Comparison of ENCODE assay signal across 17 cellular contexts in genomic region chr18:23354625-23355024, GRCh38.
DNase-seq lines count a peak whose midpoint lies in the region; ATAC-seq and TF ChIP-seq lines count a peak whose summit lies in the region.
"Had no signal": no experiment of that assay in that cellular context is flagged by ENCODE, and none has a peak within 500 bp of the region (broad histone marks: within the 10 kb centered on the region; RNA-seq: fewer than 3 reads in every experiment).

No MANE protein-coding gene starts in this region.

- H3K4me1 Mint-ChIP-seq in activated T-cell treated with anti-CD3 and anti-CD28 coated beads, Interleukin-2, amount 50 U/mL, for 72 hours (ENCODE audit: low read depth), result peaks cover 27% of the 10 kb centered on the region
- peaks cover 21 to 43% of the 10 kb centered on the region in 2 donors for H3K4me1 Mint-ChIP-seq in stimulated activated naive B cell treated with anti-CD40 and anti-IgM and Interleukin-4, amounts not matched to agents 10 μg/mL and 1 μg/mL and 100 μg/mL, for 72 hours

- POLR2A ChIA-PET in SK-N-SH (lab: Yijun Ruan, JAX), result no interaction called here

- H3K4me1 ChIP-seq in SK-N-SH (ENCODE audit: control insufficient read depth in 1 of 2, insufficient read depth in 2 of 2, low read depth in 1 of 2, low read length in 1 of 2) (peaks cover 0 to 10% of the 10 kb centered on the region in 2 experiments; a peak in 2 of 4 replicates), fibroblast of lung (ENCODE audit: control insufficient read depth, extremely low read depth, insufficient read depth, low read length) (peaks cover 6% of the 10 kb centered on the region), aorta (ENCODE audit: control insufficient read depth in 1 of 2, insufficient read depth in 2 of 2, low read length in 2 of 2) (peaks cover 10 to 11% of the 10 kb centered on the region in 2 donors)
- H3K4me1 ChIP-seq in effector memory CD4-positive, alpha-beta T cell (ENCODE audit: control insufficient read depth, insufficient read depth, low read length, poor library complexity, severe bottlenecking), result no peaks in the 10 kb centered on the region

- H3K27me3 ChIP-seq in SK-N-SH (ENCODE audit: insufficient read depth), result no peaks in the 10 kb centered on the region
- no peaks in the 10 kb centered on the region for H3K27me3 ChIP-seq in fibroblast of lung (ENCODE audit: control insufficient read depth, insufficient read depth, low read length)
- no peaks in the 10 kb centered on the region for H3K27me3 ChIP-seq in aorta (ENCODE audit: control insufficient read depth in 1 of 2, insufficient read depth in 2 of 2, low read length in 1 of 2)
- H3K27me3 ChIP-seq in effector memory CD4-positive, alpha-beta T cell (replicated peaks; ENCODE audit: control insufficient read depth, insufficient read depth, low read length, poor library complexity, severe bottlenecking), result no peaks in the 10 kb centered on the region

- H3K27me3 Mint-ChIP-seq in activated T-cell treated with anti-CD3 and anti-CD28 coated beads, Interleukin-2, amount 50 U/mL, for 72 hours (ENCODE audit: low read depth), result no peaks in the 10 kb centered on the region
- no peaks in the 10 kb centered on the region for H3K27me3 Mint-ChIP-seq in stimulated activated naive B cell treated with anti-CD40 and anti-IgM and Interleukin-4, amounts not matched to agents 10 μg/mL and 1 μg/mL and 100 μg/mL, for 72 hours

- H3K4me2 ChIP-seq in SK-N-SH (no peak overlapping the region), fibroblast of lung (ENCODE audit: extremely low read depth, insufficient read depth, low read length) (no peak overlapping the region)
- H3K4me2 ChIP-seq: smooth muscle cell had no signal

- peaks cover 2% of the 10 kb centered on the region in 2 donors for H3K9me3 Mint-ChIP-seq in activated T-cell treated with anti-CD3 and anti-CD28 coated beads, Interleukin-2, amount 50 U/mL, for 72 hours
- H3K9me3 Mint-ChIP-seq in stimulated activated naive B cell treated with anti-CD40 and anti-IgM and Interleukin-4, amounts not matched to agents 10 μg/mL and 1 μg/mL and 100 μg/mL, for 72 hours, result peaks cover 1 to 4% of the 10 kb centered on the region in 2 donors
- H3K9me3 Mint-ChIP-seq: activated naive CD4-positive, alpha-beta T cell treated with anti-CD3 and anti-CD28 coated beads, Interleukin-2, amount 50 U/mL, for 72 hours had no signal

- H2AFZ ChIP-seq in SK-N-SH (ENCODE audit: low read depth) (no peak overlapping the region), fibroblast of lung (ENCODE audit: low read length) (no peak overlapping the region)

- no peak overlapping the region for H3K4me3 Mint-ChIP-seq in activated T-cell treated with anti-CD3 and anti-CD28 coated beads, Interleukin-2, amount 50 U/mL, for 72 hours
- peak overlapping the region in 1 of 2 donors; percentile 36 for H3K4me3 Mint-ChIP-seq in stimulated activated naive B cell treated with anti-CD40 and anti-IgM and Interleukin-4, amounts not matched to agents 10 μg/mL and 1 μg/mL and 100 μg/mL, for 72 hours
- H3K4me3 Mint-ChIP-seq: mesothelial cell of epicardium had no signal

- peak; percentile 25 to 58 for ATAC-seq in activated T-cell treated with anti-CD3 and anti-CD28 coated beads, Interleukin-2, amount 50 U/mL, for 72 hours (replicated peaks in 1 of 2)
- ATAC-seq in stimulated activated naive B cell treated with anti-CD40 and anti-IgM and Interleukin-4, amounts not matched to agents 10 μg/mL and 1 μg/mL and 100 μg/mL, for 72 hours (replicated peaks), result no peak
- ATAC-seq in aorta (ENCODE audit: low FRiP score) (no peak), GM21381 (IDR thresholded peaks at IDR 0.05; ENCODE audit: unreplicated experiment) (no peak)

- intact Hi-C loops in aorta (cut with DNase I), result loop anchor here (5.0 kb wide), 3 partner anchors 122 to 217 kb away; partner anchors contain the start of gene CABLES1 (in 1 of the 2)

- H3K36me3 Mint-ChIP-seq in activated T-cell treated with anti-CD3 and anti-CD28 coated beads, Interleukin-2, amount 50 U/mL, for 72 hours (ENCODE audit: insufficient read depth in 2 of 2), result peaks cover 6 to 21% of the 10 kb centered on the region in 2 donors
- peaks cover 64 to 83% of the 10 kb centered on the region in 2 donors for H3K36me3 Mint-ChIP-seq in stimulated activated naive B cell treated with anti-CD40 and anti-IgM and Interleukin-4, amounts not matched to agents 10 μg/mL and 1 μg/mL and 100 μg/mL, for 72 hours

- H3K27ac Mint-ChIP-seq in activated T-cell treated with anti-CD3 and anti-CD28 coated beads, Interleukin-2, amount 50 U/mL, for 72 hours, result no peak overlapping the region
- peak overlapping the region; percentile 59 for H3K27ac Mint-ChIP-seq in stimulated activated naive B cell treated with anti-CD40 and anti-IgM and Interleukin-4, amounts not matched to agents 10 μg/mL and 1 μg/mL and 100 μg/mL, for 72 hours
- H3K27ac Mint-ChIP-seq: mesothelial cell of epicardium had no signal

- H3K4me3 ChIP-seq in SK-N-SH (ENCODE audit: low read depth in 2 of 2, low read length in 1 of 2), result no peak overlapping the region
- H3K4me3 ChIP-seq in fibroblast of lung (replicated peaks in 1 of 4; ENCODE audit: control extremely low read depth in 1 of 4, insufficient read depth in 1 of 4, low read depth in 3 of 4, low read length in 4 of 4), result no peak overlapping the region
- H3K4me3 ChIP-seq in aorta (ENCODE audit: low read length in 2 of 2), result no peak overlapping the region
- H3K4me3 ChIP-seq in effector memory CD4-positive, alpha-beta T cell (ENCODE audit: insufficient read depth, low read depth, low read length, poor library complexity, severe bottlenecking), result no peak overlapping the region
- H3K4me3 ChIP-seq: smooth muscle cell had no signal

- H4K20me1 ChIP-seq in SK-N-SH (ENCODE audit: insufficient read depth) (no peaks in the 10 kb centered on the region), fibroblast of lung (ENCODE audit: control insufficient read depth, extremely low read depth, insufficient read depth, low read length) (no peaks in the 10 kb centered on the region)

- TF ChIP-seq RAD21 in SK-N-SH (IDR thresholded peaks at IDR 0.05; ENCODE audit: low read length), result no peak

- no peaks in the 10 kb centered on the region for H3F3A ChIP-seq in SK-N-SH (replicated peaks; ENCODE audit: insufficient read depth)

- no peak for TF ChIP-seq CTCF in SK-N-SH (IDR thresholded peaks at IDR 0.05)
- no peak for TF ChIP-seq CTCF in fibroblast of lung (conservative IDR thresholded peaks at IDR 0.05 in 1 of 2, IDR thresholded peaks at IDR 0.05 in 1 of 2; ENCODE audit: low read depth in 1 of 2, low read length in 2 of 2)

- H3K36me3 ChIP-seq in SK-N-SH (replicated peaks in 1 of 2; ENCODE audit: control insufficient read depth in 1 of 2, insufficient read depth in 2 of 2, low read length in 1 of 2), result peaks cover 5 to 10% of the 10 kb centered on the region in 2 experiments
- H3K36me3 ChIP-seq in fibroblast of lung (ENCODE audit: control insufficient read depth, insufficient read depth, low read length), result no peaks in the 10 kb centered on the region
- H3K36me3 ChIP-seq in aorta (ENCODE audit: control insufficient read depth in 1 of 2, insufficient read depth in 2 of 2, low read length in 1 of 2), result peaks cover 0 to 3% of the 10 kb centered on the region in 2 donors
- no peaks in the 10 kb centered on the region for H3K36me3 ChIP-seq in effector memory CD4-positive, alpha-beta T cell (ENCODE audit: control insufficient read depth, insufficient read depth, low read length)
- H3K36me3 ChIP-seq: WERI-Rb-1 had no signal

- no peak overlapping the region for H3K9ac ChIP-seq in SK-N-SH
- H3K9ac ChIP-seq in fibroblast of lung (ENCODE audit: insufficient read depth, low read length), result no peak overlapping the region

- no peaks in the 10 kb centered on the region for H3K9me2 ChIP-seq in SK-N-SH

- H3K9me3 ChIP-seq in SK-N-SH (no peaks in the 10 kb centered on the region), fibroblast of lung (ENCODE audit: control insufficient read depth, insufficient read depth, low read depth, low read length) (no peaks in the 10 kb centered on the region), aorta (ENCODE audit: control insufficient read depth, low read length) (no peaks in the 10 kb centered on the region)
- H3K9me3 ChIP-seq in effector memory CD4-positive, alpha-beta T cell (ENCODE audit: control insufficient read depth, low read length), result no peaks in the 10 kb centered on the region

- DNase-seq in activated T-cell treated with anti-CD3 and anti-CD28 coated beads, Interleukin-2, amount 50 U/mL, for 72 hours, result peak in 1 of 2 donors; percentile 8
- DNase-seq in activated T-cell treated with anti-CD3 and anti-CD28 coated beads for 4 hours, result no peak
- no peak for DNase-seq in SK-N-SH
- DNase-seq in fibroblast of lung (ENCODE audit: low read depth in 2 of 2), result peak; percentile 21 to 84
- DNase-seq in stimulated activated naive B cell treated with anti-CD40 and anti-IgM and Interleukin-4, amounts not matched to agents 10 μg/mL and 1 μg/mL and 100 μg/mL, for 72 hours, result no peak
- DNase-seq in aorta, result no peak
- no peak for DNase-seq in effector memory CD4-positive, alpha-beta T cell
- DNase-seq: Calu3, cortex of kidney, H7, NCI-H2081, occipital lobe, WERI-Rb-1 had no signal

- no peak; a peak in 1 of 4 replicates for TF ChIP-seq EP300 in SK-N-SH (IDR thresholded peaks at IDR 0.05; ENCODE audit: borderline replicate concordance in 1 of 2, low read depth in 1 of 2, low read length in 1 of 2)

- H3K27ac ChIP-seq in SK-N-SH (ENCODE audit: low read depth in 2 of 2, low read length in 1 of 2) (no peak overlapping the region), fibroblast of lung (ENCODE audit: insufficient read depth, low read length) (no peak overlapping the region), aorta (ENCODE audit: low read depth in 1 of 2, low read length in 2 of 2) (peak overlapping the region in 1 of 2 donors; percentile 71)
- no peak overlapping the region for H3K27ac ChIP-seq in effector memory CD4-positive, alpha-beta T cell (ENCODE audit: insufficient read depth, low read length, poor library complexity, severe bottlenecking)
- H3K27ac ChIP-seq: WERI-Rb-1 had no signal

- WGBS in SK-N-SH (ENCODE audit: low lambda C conversion rate), result 42% methylated on average over 4 of the region's 4 CpGs
- WGBS in aorta, 2 donors, result 25% methylated on average over 4 of the region's 4 CpGs

- CTCF ChIA-PET in SK-N-SH (lab: Yijun Ruan, JAX), result interaction anchor here (1.0 kb wide), 1 partner anchor 219 kb away, joined by 3 read pairs; the partner anchor contains the start of gene CABLES1

- no peaks in the 10 kb centered on the region for H3K79me2 ChIP-seq in SK-N-SH (ENCODE audit: insufficient read depth)
- no peaks in the 10 kb centered on the region for H3K79me2 ChIP-seq in fibroblast of lung (ENCODE audit: control insufficient read depth, insufficient read depth, low read length)

TF ChIP-seq in SK-N-SH, 30 proteins besides CTCF, POLR2A, EP300 and RAD21 (continues in another document):
- TF ChIP-seq TCF12 (IDR thresholded peaks at IDR 0.05) (peak; percentile 38), JUND (IDR thresholded peaks at IDR 0.05) (peak; percentile 54), MEF2A (IDR thresholded peaks at IDR 0.05; ENCODE audit: borderline replicate concordance, low read depth) (no peak), FOSL2 (IDR thresholded peaks at IDR 0.05; ENCODE audit: borderline replicate concordance, low read depth) (peak; percentile 77)

Comparison
In these comparisons a context has a peak if more than half of its experiments do, and no peak if none do; other contexts are left out.
1. ATAC-seq: peak in activated T-cell treated with anti-CD3 and anti-CD28 coated beads, Interleukin-2, amount 50 U/mL, for 72 hours (2 of 2); none in stimulated activated naive B cell treated with anti-CD40 and anti-IgM and Interleukin-4, amounts not matched to agents 10 μg/mL and 1 μg/mL and 100 μg/mL, for 72 hours (0 of 2), aorta (single experiment) and GM21381 (single experiment).
2. DNase-seq: peak in fibroblast of lung (2 of 2); none in activated T-cell treated with anti-CD3 and anti-CD28 coated beads for 4 hours (single experiment), SK-N-SH (single experiment), stimulated activated naive B cell treated with anti-CD40 and anti-IgM and Interleukin-4, amounts not matched to agents 10 μg/mL and 1 μg/mL and 100 μg/mL, for 72 hours (single experiment), aorta (0 of 2) and effector memory CD4-positive, alpha-beta T cell (0 of 3).